In genomic region chr10:55474258-55474657, GRCh38 we compare ENCODE assay signal across 26 cellular contexts.
"Had no signal": no experiment of that assay in that cellular context is flagged by ENCODE, and none has a peak within 500 bp of the region (broad histone marks: within the 10 kb centered on the region; RNA-seq: fewer than 3 reads in every experiment).

No MANE protein-coding gene starts in this region.

- H3K36me3 ChIP-seq: stomach, suprapubic skin, thoracic aorta, thyroid gland, tibial artery, tibial nerve, transverse colon, upper lobe of left lung, upper lobe of right lung, uterus, vagina had no signal

- ATAC-seq: stimulated activated effector memory CD8-positive, alpha-beta T cell treated with anti-CD3 and anti-CD28 coated beads, Interleukin-12 subunit alpha, Interleukin-12 subunit beta, amount 100 ng/mL, for 72 hours; stimulated activated memory B cell treated with anti-CD40 and anti-IgM and Interleukin-4, amounts not matched to agents 10 μg/mL and 1 μg/mL and 100 μg/mL, for 72 hours; stimulated activated naive B cell treated with anti-CD40 and anti-IgM and Interleukin-4, amounts not matched to agents 10 μg/mL and 1 μg/mL and 100 μg/mL, for 72 hours; stimulated activated naive CD8-positive, alpha-beta T cell treated with anti-CD3 and anti-CD28 coated beads, Interleukin-15, amount 100 ng/mL, for 72 hours; stimulated activated naive CD8-positive, alpha-beta T cell treated with anti-CD3 and anti-CD28 coated beads, Interleukin-15, Interleukin-2, amounts not matched to agents 100 U/mL and 50 U/mL, for 24 hours; upper lobe of right lung had no signal

- H3K27ac ChIP-seq: stomach, suprapubic skin, testis, thoracic aorta, thyroid gland, tibial artery, tibial nerve, transverse colon, upper lobe of left lung, upper lobe of right lung, uterus, vagina had no signal

- H3K27me3 ChIP-seq: stomach, suprapubic skin, testis, thyroid gland, tibial artery, tibial nerve, transverse colon, upper lobe of left lung, upper lobe of right lung, uterus, vagina had no signal

- H3K9me3 ChIP-seq: stomach, suprapubic skin, testis, thoracic aorta, thyroid gland, tibial artery, tibial nerve, transverse colon, upper lobe of left lung, upper lobe of right lung, uterus, vagina had no signal

- H3K4me3 ChIP-seq: stomach, suprapubic skin, testis, thoracic aorta, thyroid gland, tibial artery, tibial nerve, transverse colon, upper lobe of left lung, upper lobe of right lung, uterus, vagina had no signal

- H3K4me1 ChIP-seq: stomach, suprapubic skin, testis, thyroid gland, tibial artery, tibial nerve, transverse colon, upper lobe of left lung, upper lobe of right lung, uterus, vagina had no signal

- DNase-seq: stimulated activated CD4-positive, alpha-beta T cell treated with anti-CD3 and anti-CD28 coated beads, Interleukin-2, amount 100 ng/mL, for 48 hours; stimulated activated CD4-positive, alpha-beta T cell treated with anti-CD3 and anti-CD28 coated beads, Interleukin-4, amount 100 ng/mL, for 1 hour; stimulated activated CD4-positive, alpha-beta T cell treated with anti-CD3 and anti-CD28 coated beads, Interleukin-4, amount 100 ng/mL, for 24 hours; stimulated activated CD4-positive, alpha-beta T cell treated with anti-CD3 and anti-CD28 coated beads, Interleukin-4, amount 100 ng/mL, for 4 hours; stimulated activated CD8-positive, alpha-beta memory T cell treated with anti-CD3 and anti-CD28 coated beads, Interleukin-4, amount 100 ng/mL, for 48 hours; stimulated activated naive B cell treated with anti-CD40 and anti-IgM and Interleukin-4, amounts not matched to agents 10 μg/mL and 1 μg/mL and 100 μg/mL, for 72 hours; stimulated activated naive CD4-positive, alpha-beta T cell; stimulated activated naive CD4-positive, alpha-beta T cell treated with Interleukin-2 at 50 U/mL for 16 hours; stimulated activated naive CD8-positive, alpha-beta T cell treated with anti-CD3 and anti-CD28 coated beads, Interleukin-15, amount 100 ng/mL, for 72 hours; stimulated activated naive CD8-positive, alpha-beta T cell treated with anti-CD3 and anti-CD28 coated beads, Interleukin-15, Interleukin-2, amounts not matched to agents 100 U/mL and 50 U/mL, for 24 hours; stomach; substantia nigra; testis; thyroid gland; tibial artery; transverse colon; trophoblast cell; upper lobe of left lung; upper lobe of right lung; uterus had no signal
